In the genomic region with DNA sequence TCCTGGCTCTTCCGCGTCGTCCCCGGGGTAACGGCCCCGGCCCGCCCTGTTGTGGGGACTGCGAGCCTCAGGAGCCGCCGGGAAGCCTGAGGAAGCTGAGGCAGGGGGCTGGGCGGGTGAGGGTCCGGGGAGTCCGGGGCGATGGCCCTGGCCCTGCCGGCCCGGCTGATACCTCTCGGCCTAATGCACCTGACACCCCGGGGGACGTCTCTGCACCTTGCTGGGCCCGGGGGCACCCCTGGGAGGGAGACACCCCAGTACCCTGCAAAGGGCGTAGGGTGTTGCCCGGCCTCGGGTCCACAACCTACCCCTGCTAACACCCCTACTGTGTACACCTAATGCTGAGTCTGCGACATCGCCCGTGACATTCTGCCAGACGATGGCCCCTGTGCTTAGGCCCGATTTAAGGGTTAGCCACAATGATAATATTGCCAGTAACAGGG, we compare ENCODE assay signal across 8 cellular contexts. TPM values are rescaled to one million over a fixed set of nuclear protein-coding genes. Genes with fewer than 3 reads are reported as not detected.
A peak's percentile ranks its signal among the peaks of the same experiment; 100 is the strongest.
DNase-seq lines count a peak whose midpoint lies in the region; ATAC-seq and TF ChIP-seq lines count a peak whose summit lies in the region.

No MANE protein-coding gene starts in this region.

- DNase-seq in WTC11 (ENCODE audit: low spot score) = no peak
- DNase-seq in right cardiac atrium = peak in 2 of 3 donors; percentile 71 to 76
- peak in 1 of 2 donors; percentile 58 for DNase-seq in stimulated activated effector memory CD8-positive, alpha-beta T cell treated with anti-CD3 and anti-CD28 coated beads, Interleukin-12 subunit alpha, Interleukin-12 subunit beta, amount 100 ng/mL, for 72 hours (ENCODE audit: low spot score in 2 of 2)
- DNase-seq in NCI-H226 = no peak
- no peak for DNase-seq in NCI-H69 (lab: John Stamatoyannopoulos, UW)
- DNase-seq in HT-29 (ENCODE audit: low spot score) = no peak

- H3K27ac ChIP-seq in right cardiac atrium (ENCODE audit: low read length) = no peak overlapping the region

- H3K27ac Mint-ChIP-seq in WTC11 = no peak overlapping the region; the same call in 1 of the 2 replicates
- peak overlapping the region; percentile 74 for H3K27ac Mint-ChIP-seq in stimulated activated effector memory CD8-positive, alpha-beta T cell treated with anti-CD3 and anti-CD28 coated beads, Interleukin-12 subunit alpha, Interleukin-12 subunit beta, amount 100 ng/mL, for 72 hours

- peak; percentile 24 for ATAC-seq in GM18498 (IDR thresholded peaks at IDR 0.05; ENCODE audit: unreplicated experiment)
- peak; percentile 23 for ATAC-seq in HG02759 (IDR thresholded peaks at IDR 0.05; ENCODE audit: unreplicated experiment)
- ATAC-seq in WTC11 = no peak
- peak in 1 of 2 donors; percentile 32 for ATAC-seq in right cardiac atrium
- ATAC-seq in stimulated activated effector memory CD8-positive, alpha-beta T cell treated with anti-CD3 and anti-CD28 coated beads, Interleukin-12 subunit alpha, Interleukin-12 subunit beta, amount 100 ng/mL, for 72 hours = no peak

- no peaks in the 10 kb centered on the region for H3K9me3 Mint-ChIP-seq in WTC11
- no peaks in the 10 kb centered on the region for H3K9me3 Mint-ChIP-seq in stimulated activated effector memory CD8-positive, alpha-beta T cell treated with anti-CD3 and anti-CD28 coated beads, Interleukin-12 subunit alpha, Interleukin-12 subunit beta, amount 100 ng/mL, for 72 hours

- no peak for TF ChIP-seq CTCF in WTC11 (IDR thresholded peaks at IDR 0.05)

- H3K27me3 Mint-ChIP-seq in WTC11 (ENCODE audit: low read depth) = no peaks in the 10 kb centered on the region

- POLR2A ChIA-PET in WTC11 (lab: Charles Lee) = interaction anchor here (0.9 kb wide), 1 partner anchor 17 kb away, joined by 3 read pairs; the partner anchor contains the start of gene FBXL12

- peaks cover 11% of the 10 kb centered on the region for H3K36me3 Mint-ChIP-seq in WTC11
- peaks cover 35% of the 10 kb centered on the region for H3K36me3 Mint-ChIP-seq in stimulated activated effector memory CD8-positive, alpha-beta T cell treated with anti-CD3 and anti-CD28 coated beads, Interleukin-12 subunit alpha, Interleukin-12 subunit beta, amount 100 ng/mL, for 72 hours

- H3K4me1 ChIP-seq in right cardiac atrium (ENCODE audit: control insufficient read depth, insufficient read depth, low read length) = no peaks in the 10 kb centered on the region

- 3% methylated on average over 28 of the region's 28 CpGs for WGBS in right cardiac atrium

- intact Hi-C loops in right cardiac atrium (cut with DNase I) = no loop called here

- H3K4me3 Mint-ChIP-seq in WTC11 = peak overlapping the region; percentile 87
- H3K4me3 Mint-ChIP-seq in stimulated activated effector memory CD8-positive, alpha-beta T cell treated with anti-CD3 and anti-CD28 coated beads, Interleukin-12 subunit alpha, Interleukin-12 subunit beta, amount 100 ng/mL, for 72 hours = peak overlapping the region; percentile 83

- CTCF ChIA-PET in WTC11 (lab: Charles Lee) = interaction anchor here (0.8 to 1.4 kb wide), 14 partner anchors 10 to 248 kb away, joined by 3 to 9 read pairs (median 4); partner anchors contain the start of genes FBXL12 and ZNF846

- H3K4me1 Mint-ChIP-seq in WTC11 = peaks cover 14% of the 10 kb centered on the region
- H3K4me1 Mint-ChIP-seq in stimulated activated effector memory CD8-positive, alpha-beta T cell treated with anti-CD3 and anti-CD28 coated beads, Interleukin-12 subunit alpha, Interleukin-12 subunit beta, amount 100 ng/mL, for 72 hours = peaks cover 18% of the 10 kb centered on the region

- peak overlapping the region; percentile 85 for H3K4me3 ChIP-seq in right cardiac atrium (ENCODE audit: low read length)

- no peaks in the 10 kb centered on the region for H3K27me3 ChIP-seq in right cardiac atrium (ENCODE audit: control insufficient read depth, insufficient read depth)

- H3K9me3 ChIP-seq in right cardiac atrium (ENCODE audit: control insufficient read depth, low read length) = no peaks in the 10 kb centered on the region

TF ChIP-seq in WTC11, 78 proteins besides CTCF, POLR2A, EP300 and RAD21:
- TF ChIP-seq RELA (CRISPR knock-in tag; IDR thresholded peaks at IDR 0.05; ENCODE audit: borderline replicate concordance) (0 out of 2 replicates have a peak, but pooled peaks have one; percentile 12), ZNF138 (CRISPR knock-in tag; conservative IDR thresholded peaks at IDR 0.05) (no peak), ZNF671 (CRISPR knock-in tag; IDR thresholded peaks at IDR 0.05) (no peak), NFATC4 (CRISPR knock-in tag; IDR thresholded peaks at IDR 0.05) (no peak), USF1 (CRISPR knock-in tag; IDR thresholded peaks at IDR 0.05) (no peak), ZNF121 (CRISPR knock-in tag; IDR thresholded peaks at IDR 0.05) (0 out of 2 replicates have a peak, but pooled peaks have one; percentile 42), MYBL2 (CRISPR knock-in tag; IDR thresholded peaks at IDR 0.05) (no peak), FOXK1 (CRISPR knock-in tag; IDR thresholded peaks at IDR 0.05) (no peak)
- TF ChIP-seq, protein P1, sequence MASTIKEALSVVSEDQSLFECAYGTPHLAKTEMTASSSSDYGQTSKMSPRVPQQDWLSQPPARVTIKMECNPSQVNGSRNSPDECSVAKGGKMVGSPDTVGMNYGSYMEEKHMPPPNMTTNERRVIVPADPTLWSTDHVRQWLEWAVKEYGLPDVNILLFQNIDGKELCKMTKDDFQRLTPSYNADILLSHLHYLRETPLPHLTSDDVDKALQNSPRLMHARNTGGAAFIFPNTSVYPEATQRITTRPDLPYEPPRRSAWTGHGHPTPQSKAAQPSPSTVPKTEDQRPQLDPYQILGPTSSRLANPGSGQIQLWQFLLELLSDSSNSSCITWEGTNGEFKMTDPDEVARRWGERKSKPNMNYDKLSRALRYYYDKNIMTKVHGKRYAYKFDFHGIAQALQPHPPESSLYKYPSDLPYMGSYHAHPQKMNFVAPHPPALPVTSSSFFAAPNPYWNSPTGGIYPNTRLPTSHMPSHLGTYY (CRISPR knock-in tag; IDR thresholded peaks at IDR 0.05) = no peak
- TF ChIP-seq, protein P2, sequence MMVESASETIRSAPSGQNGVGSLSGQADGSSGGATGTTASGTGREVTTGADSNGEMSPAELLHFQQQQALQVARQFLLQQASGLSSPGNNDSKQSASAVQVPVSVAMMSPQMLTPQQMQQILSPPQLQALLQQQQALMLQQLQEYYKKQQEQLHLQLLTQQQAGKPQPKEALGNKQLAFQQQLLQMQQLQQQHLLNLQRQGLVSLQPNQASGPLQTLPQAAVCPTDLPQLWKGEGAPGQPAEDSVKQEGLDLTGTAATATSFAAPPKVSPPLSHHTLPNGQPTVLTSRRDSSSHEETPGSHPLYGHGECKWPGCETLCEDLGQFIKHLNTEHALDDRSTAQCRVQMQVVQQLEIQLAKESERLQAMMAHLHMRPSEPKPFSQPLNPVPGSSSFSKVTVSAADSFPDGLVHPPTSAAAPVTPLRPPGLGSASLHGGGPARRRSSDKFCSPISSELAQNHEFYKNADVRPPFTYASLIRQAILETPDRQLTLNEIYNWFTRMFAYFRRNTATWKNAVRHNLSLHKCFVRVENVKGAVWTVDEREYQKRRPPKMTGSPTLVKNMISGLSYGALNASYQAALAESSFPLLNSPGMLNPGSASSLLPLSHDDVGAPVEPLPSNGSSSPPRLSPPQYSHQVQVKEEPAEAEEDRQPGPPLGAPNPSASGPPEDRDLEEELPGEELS (CRISPR knock-in tag; IDR thresholded peaks at IDR 0.05) = 0 out of 2 replicates have a peak, but pooled peaks have one; percentile 3
- TF ChIP-seq, protein P3, sequence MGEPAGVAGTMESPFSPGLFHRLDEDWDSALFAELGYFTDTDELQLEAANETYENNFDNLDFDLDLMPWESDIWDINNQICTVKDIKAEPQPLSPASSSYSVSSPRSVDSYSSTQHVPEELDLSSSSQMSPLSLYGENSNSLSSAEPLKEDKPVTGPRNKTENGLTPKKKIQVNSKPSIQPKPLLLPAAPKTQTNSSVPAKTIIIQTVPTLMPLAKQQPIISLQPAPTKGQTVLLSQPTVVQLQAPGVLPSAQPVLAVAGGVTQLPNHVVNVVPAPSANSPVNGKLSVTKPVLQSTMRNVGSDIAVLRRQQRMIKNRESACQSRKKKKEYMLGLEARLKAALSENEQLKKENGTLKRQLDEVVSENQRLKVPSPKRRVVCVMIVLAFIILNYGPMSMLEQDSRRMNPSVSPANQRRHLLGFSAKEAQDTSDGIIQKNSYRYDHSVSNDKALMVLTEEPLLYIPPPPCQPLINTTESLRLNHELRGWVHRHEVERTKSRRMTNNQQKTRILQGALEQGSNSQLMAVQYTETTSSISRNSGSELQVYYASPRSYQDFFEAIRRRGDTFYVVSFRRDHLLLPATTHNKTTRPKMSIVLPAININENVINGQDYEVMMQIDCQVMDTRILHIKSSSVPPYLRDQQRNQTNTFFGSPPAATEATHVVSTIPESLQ (CRISPR knock-in tag; IDR thresholded peaks at IDR 0.05) = no peak

RNA-seq across cellular contexts. Expression of gene PIN1, which starts 0.4 kb away (rescaled TPM):
- 107 to 111 TPM (median 110 TPM) in 3 replicates for total RNA-seq in WTC11 (2021)
- 10 to 100 TPM; 81.9 to 98.2 (median 90.2) TPM for total RNA-seq in right cardiac atrium
- 113 TPM for polyA plus RNA-seq in right cardiac atrium
- total RNA-seq in HT-29 (2014; rRNA removed; shearing (Covaris generic)) = 188 and 189 TPM in 2 replicates

RNA-seq across cellular contexts. Expression of gene UBL5, which starts 7.8 kb away (rescaled TPM):
- total RNA-seq in WTC11 (2021) (402 to 411 TPM (median 405 TPM) in 3 replicates), right cardiac atrium (100 to 1,000 TPM; 439 to 544 (median 471) TPM)
- 1,516 TPM for polyA plus RNA-seq in right cardiac atrium
- total RNA-seq in HT-29 (2014; rRNA removed; shearing (Covaris generic)) = 187 and 200 TPM in 2 replicates

RNA-seq across cellular contexts. Expression of gene FBXL12, which starts 16.6 kb away (rescaled TPM):
- total RNA-seq in WTC11 (2021) = 34.2 to 37.6 TPM (median 35.7 TPM) in 3 replicates
- total RNA-seq in right cardiac atrium = 10 to 100 TPM; 12.2 to 14.5 (median 13.8) TPM
- 13.9 TPM for polyA plus RNA-seq in right cardiac atrium
- 31.8 and 40.7 TPM in 2 replicates for total RNA-seq in HT-29 (2014; rRNA removed; shearing (Covaris generic))

Comparison
In these comparisons a context has a peak if more than half of its experiments do, and no peak if none do; other contexts are left out.
1. ATAC-seq: peak in GM18498 (single experiment) and HG02759 (single experiment); none in WTC11 (single experiment) and stimulated activated effector memory CD8-positive, alpha-beta T cell treated with anti-CD3 and anti-CD28 coated beads, Interleukin-12 subunit alpha, Interleukin-12 subunit beta, amount 100 ng/mL, for 72 hours (single experiment).
2. DNase-seq: peak in right cardiac atrium (2 of 3); none in WTC11 (single experiment), NCI-H226 (single experiment), NCI-H69 (single experiment) and HT-29 (single experiment).